Comparison of ENCODE assay signal across 26 cellular contexts in genomic region chr4:24166501-24166900, GRCh38.
"Had no signal": no experiment of that assay in that cellular context is flagged by ENCODE, and none has a peak within 500 bp of the region (broad histone marks: within the 10 kb centered on the region; RNA-seq: fewer than 3 reads in every experiment).

No MANE protein-coding gene starts in this region.

- H3K79me2 ChIP-seq: hepatocyte had no signal

- H2AFZ ChIP-seq: hepatocyte had no signal

- H3K27me3 ChIP-seq: hepatocyte, ovary, spleen, suprapubic skin, tibial artery, upper lobe of right lung had no signal

- H3K36me3 Mint-ChIP-seq: naive thymus-derived CD4-positive, alpha-beta T cell; natural killer cell treated with Interleukin-12 subunit alpha and Interleukin-12 subunit beta and Interleukin-15 and Interleukin-18, amount 100 ng/mL, for 72 hours; stimulated activated effector memory CD8-positive, alpha-beta T cell treated with anti-CD3 and anti-CD28 coated beads, Interleukin-12 subunit alpha, Interleukin-12 subunit beta, amount 100 ng/mL, for 72 hours had no signal

- H3K36me3 ChIP-seq: lower lobe of right lung, ovary, spleen, suprapubic skin, thoracic aorta, tibial artery, upper lobe of right lung had no signal

- H3K4me1 Mint-ChIP-seq: naive thymus-derived CD4-positive, alpha-beta T cell; stimulated activated effector memory CD8-positive, alpha-beta T cell treated with anti-CD3 and anti-CD28 coated beads, Interleukin-12 subunit alpha, Interleukin-12 subunit beta, amount 100 ng/mL, for 72 hours had no signal

- H3K9me3 ChIP-seq: lower lobe of right lung, ovary, spleen, suprapubic skin, thoracic aorta, tibial artery, upper lobe of right lung had no signal

- H3K27me3 Mint-ChIP-seq: natural killer cell treated with Interleukin-12 subunit alpha and Interleukin-12 subunit beta and Interleukin-15 and Interleukin-18, amount 100 ng/mL, for 72 hours; progenitor cell of endocrine pancreas; stimulated activated naive CD8-positive, alpha-beta T cell treated with anti-CD3 and anti-CD28 coated beads, Interleukin-15, Interleukin-2, amounts not matched to agents 100 ng/mL and 50 ng/mL, for 24 hours had no signal

- FAIRE-seq: small intestine, urothelium cell line had no signal

- H3K4me1 ChIP-seq: lower lobe of right lung, spleen, suprapubic skin, tibial artery, upper lobe of right lung had no signal

- ATAC-seq: left colon; lower lobe of right lung; naive thymus-derived CD4-positive, alpha-beta T cell; natural killer cell treated with Interleukin-12 subunit alpha and Interleukin-12 subunit beta and Interleukin-15 and Interleukin-18, amount 100 ng/mL, for 72 hours; right cardiac atrium; sciatic nerve; stimulated activated effector memory CD8-positive, alpha-beta T cell treated with anti-CD3 and anti-CD28 coated beads, Interleukin-12 subunit alpha, Interleukin-12 subunit beta, amount 100 ng/mL, for 72 hours; upper lobe of right lung had no signal

- H3K4me3 Mint-ChIP-seq: naive thymus-derived CD4-positive, alpha-beta T cell; natural killer cell treated with Interleukin-12 subunit alpha and Interleukin-12 subunit beta and Interleukin-15 and Interleukin-18, amount 100 ng/mL, for 72 hours; stimulated activated effector memory CD8-positive, alpha-beta T cell treated with anti-CD3 and anti-CD28 coated beads, Interleukin-12 subunit alpha, Interleukin-12 subunit beta, amount 100 ng/mL, for 72 hours; stimulated activated naive CD8-positive, alpha-beta T cell treated with anti-CD3 and anti-CD28 coated beads, Interleukin-15, Interleukin-2, amounts not matched to agents 100 ng/mL and 50 ng/mL, for 24 hours had no signal

- H3K27ac ChIP-seq: hepatocyte, lower lobe of right lung, ovary, spleen, suprapubic skin, thoracic aorta, tibial artery, upper lobe of right lung had no signal

- DNase-seq: head of caudate nucleus; islet precursor cell; kidney glomerular epithelial cell; left colon; lower lobe of right lung; mammary epithelial cell; mesenchymal stem cell; naive thymus-derived CD4-positive, alpha-beta T cell; ovary; right cardiac atrium; small intestine; spleen; stimulated activated CD4-positive, alpha-beta T cell treated with anti-CD3 and anti-CD28 coated beads, Interleukin-4, amount 100 ng/mL, for 24 hours; stimulated activated naive CD4-positive, alpha-beta T cell; tibial artery; trophoblast cell; upper lobe of right lung had no signal

- H3K4me3 ChIP-seq: hepatocyte, lower lobe of right lung, ovary, spleen, suprapubic skin, thoracic aorta, tibial artery, upper lobe of right lung had no signal

- H3K27ac Mint-ChIP-seq: naive thymus-derived CD4-positive, alpha-beta T cell; natural killer cell treated with Interleukin-12 subunit alpha and Interleukin-12 subunit beta and Interleukin-15 and Interleukin-18, amount 100 ng/mL, for 72 hours; progenitor cell of endocrine pancreas; stimulated activated effector memory CD8-positive, alpha-beta T cell treated with anti-CD3 and anti-CD28 coated beads, Interleukin-12 subunit alpha, Interleukin-12 subunit beta, amount 100 ng/mL, for 72 hours; stimulated activated naive CD8-positive, alpha-beta T cell treated with anti-CD3 and anti-CD28 coated beads, Interleukin-15, Interleukin-2, amounts not matched to agents 100 ng/mL and 50 ng/mL, for 24 hours had no signal

- H3K4me2 ChIP-seq: hepatocyte had no signal
